Comparison of ENCODE assay signal across 9 cellular contexts in genomic region chr2:37561615-37562569, GRCh38.
A peak's percentile ranks its signal among the peaks of the same experiment; 100 is the strongest.
DNase-seq lines count a peak whose midpoint lies in the region; ATAC-seq, FAIRE-seq and TF ChIP-seq lines count a peak whose summit lies in the region.
"Had no signal": no experiment of that assay in that cellular context is flagged by ENCODE, and none has a peak within 500 bp of the region (broad histone marks: within the 10 kb centered on the region; RNA-seq: fewer than 3 reads in every experiment).

No MANE protein-coding gene starts in this region.

- H3K9me3 ChIP-seq in adipocyte (ENCODE audit: control insufficient read depth, low read length) (peaks cover 5% of the 10 kb centered on the region), kidney (ENCODE audit: control insufficient read depth in 1 of 2, low read length in 2 of 2) (no peaks in the 10 kb centered on the region), esophagus squamous epithelium (no peaks in the 10 kb centered on the region)
- H3K9me3 ChIP-seq: ovary had no signal

- no peaks in the 10 kb centered on the region for H3K27me3 ChIP-seq in adipocyte (replicated peaks; ENCODE audit: control insufficient read depth, insufficient read depth, low read length)
- H3K27me3 ChIP-seq in esophagus squamous epithelium: no peaks in the 10 kb centered on the region
- H3K27me3 ChIP-seq: ovary had no signal

- no peak overlapping the region for H3K4me3 ChIP-seq in adipocyte (ENCODE audit: low read length)
- H3K4me3 ChIP-seq in kidney (ENCODE audit: low read length in 2 of 2): no peak overlapping the region
- no peak overlapping the region for H3K4me3 ChIP-seq in esophagus squamous epithelium
- H3K4me3 ChIP-seq: ovary had no signal

- H3K36me3 ChIP-seq in adipocyte (ENCODE audit: control insufficient read depth, insufficient read depth, low read length, severe bottlenecking) (no peaks in the 10 kb centered on the region), kidney (ENCODE audit: control insufficient read depth in 1 of 2, insufficient read depth in 2 of 2, low read length in 2 of 2) (no peaks in the 10 kb centered on the region), esophagus squamous epithelium (no peaks in the 10 kb centered on the region)
- H3K36me3 ChIP-seq: ovary had no signal

- 31 to 54% methylated on average over 5 of the region's 5 CpGs for WGBS in esophagus squamous epithelium, 2 donors

- TF ChIP-seq POLR2A in H54 (IDR thresholded peaks at IDR 0.05; ENCODE audit: low read depth, low read length) (no peak), esophagus squamous epithelium (IDR thresholded peaks at IDR 0.05) (no peak)

- TF ChIP-seq CTCF in kidney (IDR thresholded peaks at IDR 0.05; ENCODE audit: borderline replicate concordance, extremely low read depth, insufficient read depth): no peak
- no peak for TF ChIP-seq CTCF in esophagus squamous epithelium (IDR thresholded peaks at IDR 0.05)

- DNase-seq in H54 (ENCODE audit: insufficient read length, low spot score) (peak; percentile 39), M059J (ENCODE audit: low read depth) (peak; percentile 97), adipocyte (ENCODE audit: low read depth) (peak; percentile 66), myocyte (ENCODE audit: low read depth) (peak; percentile 86), kidney (no peak), esophagus squamous epithelium (lab: John Stamatoyannopoulos, UW) (no peak)
- DNase-seq in effector CD8-positive, alpha-beta T cell (lab: John Stamatoyannopoulos, UW): no peak

- H3K9ac ChIP-seq in adipocyte (ENCODE audit: low read length): no peak overlapping the region
- H3K9ac ChIP-seq in kidney (ENCODE audit: low read length in 2 of 2): no peak overlapping the region

- H3K4me1 ChIP-seq in adipocyte (ENCODE audit: control insufficient read depth, insufficient read depth, low read length) (peaks cover 41% of the 10 kb centered on the region), kidney (ENCODE audit: control insufficient read depth in 1 of 2, insufficient read depth in 1 of 2, low read depth in 1 of 2, low read length in 2 of 2) (peaks cover 0 to 3% of the 10 kb centered on the region in 2 donors), esophagus squamous epithelium (peaks cover 0 to 15% (median 3%) of the 10 kb centered on the region in 3 donors)

- no peak overlapping the region for H3K27ac ChIP-seq in kidney (ENCODE audit: low read depth in 2 of 2, low read length in 2 of 2)
- H3K27ac ChIP-seq in esophagus squamous epithelium: no peak overlapping the region
- H3K27ac ChIP-seq: ovary had no signal

- intact Hi-C loops in kidney (cut with DNase I): no loop called here
- intact Hi-C loops in esophagus squamous epithelium (cut with DNase I): no loop called here

- ATAC-seq in GM18502 (IDR thresholded peaks at IDR 0.05; ENCODE audit: poor library complexity, unreplicated experiment): peak; percentile 75

- FAIRE-seq in H54 (lab: Jason Lieb, UNC): peak; percentile 89
- FAIRE-seq in kidney (lab: Jason Lieb, UNC): no peak

Comparison
In these comparisons a context has a peak if more than half of its experiments do, and no peak if none do; other contexts are left out.
1. DNase-seq: peak in H54 (single experiment), M059J (single experiment), adipocyte (single experiment) and myocyte (single experiment); none in kidney (single experiment), esophagus squamous epithelium (single experiment) and effector CD8-positive, alpha-beta T cell (single experiment).